Comparison of ENCODE assay signal across 34 cellular contexts in genomic region chr5:92713361-92713875, GRCh38.
"Had no signal": no experiment of that assay in that cellular context is flagged by ENCODE, and none has a peak within 500 bp of the region (broad histone marks: within the 10 kb centered on the region; RNA-seq: fewer than 3 reads in every experiment).

No MANE protein-coding gene starts in this region.

- H3K36me3 ChIP-seq: ascending aorta, cardiac muscle cell, heart left ventricle, lower lobe of right lung, neutrophil, ovary, right atrium auricular region, spleen, suprapubic skin, tibial artery, upper lobe of right lung, WERI-Rb-1 had no signal

- H3K27me3 ChIP-seq: ascending aorta, cardiac muscle cell, heart left ventricle, neutrophil, ovary, right atrium auricular region, spleen, suprapubic skin, tibial artery, upper lobe of right lung had no signal

- FAIRE-seq: endothelial cell of umbilical vein, kidney, TTC549 had no signal

- DNase-seq: activated CD4-positive, alpha-beta memory T cell treated with anti-CD3 and anti-CD28 coated beads for 36 hours; activated CD4-positive, alpha-beta T cell treated with anti-CD3 and anti-CD28 coated beads, Interleukin-2, amount 10 ng/mL, durations not matched to agents 24 days and 14 days; activated CD8-positive, alpha-beta memory T cell treated with anti-CD3 and anti-CD28 coated beads, Interleukin-2, amount 50 U/mL, for 4 hours; activated effector memory CD4-positive, alpha-beta T cell treated with anti-CD3 and anti-CD28 coated beads, Interleukin-2, amount 50 U/mL, for 16 hours; activated naive CD4-positive, alpha-beta T cell treated with anti-CD3 and anti-CD28 coated beads for 36 hours; activated naive CD8-positive, alpha-beta T cell treated with anti-CD3 and anti-CD28 coated beads for 36 hours; activated T-cell treated with anti-CD3 and anti-CD28 coated beads, Interleukin-2, amount 50 U/mL, for 1 hour; cortex of kidney; foreskin keratinocyte; heart left ventricle; hypothalamus; immature natural killer cell; kidney; left colon; lower lobe of right lung; mesenchymal stem cell; mucosa of descending colon; ovary; psoas muscle; spleen; stimulated activated naive CD4-positive, alpha-beta T cell; T-helper 9 cell; tibial artery; upper lobe of right lung; WERI-Rb-1 had no signal

- H3K9me3 ChIP-seq: ascending aorta, heart left ventricle, lower lobe of right lung, mucosa of descending colon, neutrophil, ovary, psoas muscle, right atrium auricular region, spleen, suprapubic skin, tibial artery, upper lobe of right lung had no signal

- H3K4me3 ChIP-seq: ascending aorta, cardiac muscle cell, heart left ventricle, lower lobe of right lung, mucosa of descending colon, ovary, psoas muscle, right atrium auricular region, spleen, suprapubic skin, tibial artery, upper lobe of right lung had no signal

- H3K27ac ChIP-seq: ascending aorta, cardiac muscle cell, foreskin keratinocyte, heart left ventricle, lower lobe of right lung, neutrophil, ovary, psoas muscle, right atrium auricular region, spleen, suprapubic skin, tibial artery, upper lobe of right lung, WERI-Rb-1 had no signal

- ATAC-seq: activated CD4-positive, CD25-positive, alpha-beta regulatory T cell treated with anti-CD3 and anti-CD28 coated beads, Interleukin-2, amount 50 U/mL, for 24 hours; foreskin keratinocyte; heart left ventricle; left colon; lower lobe of right lung; mucosa of descending colon; natural killer cell treated with Interleukin-12 subunit alpha and Interleukin-12 subunit beta and Interleukin-15 and Interleukin-18, amount 100 ng/mL, for 72 hours; psoas muscle; upper lobe of right lung had no signal

- H3K4me1 ChIP-seq: ascending aorta, foreskin keratinocyte, heart left ventricle, lower lobe of right lung, psoas muscle, right atrium auricular region, spleen, suprapubic skin, tibial artery, upper lobe of right lung had no signal
